In genomic region chr17:14300628-14301278, GRCh38 we compare ENCODE assay signal across 1 cellular context.
TF ChIP-seq lines count a peak whose summit lies in the region.

Gene HS3ST3B1 (plus strand): TSS chr17:14301081. CDS start chr17:14301519, 438 bp downstream.

TF ChIP-seq in K562, 482 proteins besides CTCF, POLR2A, EP300 and RAD21 (continued from another document and continues in another):
- TF ChIP-seq, protein P1, sequence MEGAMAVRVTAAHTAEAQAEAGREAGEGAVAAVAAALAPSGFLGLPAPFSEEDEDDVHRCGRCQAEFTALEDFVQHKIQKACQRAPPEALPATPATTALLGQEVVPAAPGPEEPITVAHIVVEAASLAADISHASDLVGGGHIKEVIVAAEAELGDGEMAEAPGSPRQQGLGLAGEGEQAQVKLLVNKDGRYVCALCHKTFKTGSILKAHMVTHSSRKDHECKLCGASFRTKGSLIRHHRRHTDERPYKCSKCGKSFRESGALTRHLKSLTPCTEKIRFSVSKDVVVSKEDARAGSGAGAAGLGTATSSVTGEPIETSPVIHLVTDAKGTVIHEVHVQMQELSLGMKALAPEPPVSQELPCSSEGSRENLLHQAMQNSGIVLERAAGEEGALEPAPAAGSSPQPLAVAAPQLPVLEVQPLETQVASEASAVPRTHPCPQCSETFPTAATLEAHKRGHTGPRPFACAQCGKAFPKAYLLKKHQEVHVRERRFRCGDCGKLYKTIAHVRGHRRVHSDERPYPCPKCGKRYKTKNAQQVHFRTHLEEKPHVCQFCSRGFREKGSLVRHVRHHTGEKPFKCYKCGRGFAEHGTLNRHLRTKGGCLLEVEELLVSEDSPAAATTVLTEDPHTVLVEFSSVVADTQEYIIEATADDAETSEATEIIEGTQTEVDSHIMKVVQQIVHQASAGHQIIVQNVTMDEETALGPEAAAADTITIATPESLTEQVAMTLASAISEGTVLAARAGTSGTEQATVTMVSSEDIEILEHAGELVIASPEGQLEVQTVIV (CRISPR knock-in tag; IDR thresholded peaks at IDR 0.05; ENCODE audit: borderline replicate concordance), result no peak
- TF ChIP-seq ZNF551 (CRISPR knock-in tag; IDR thresholded peaks at IDR 0.05), result no peak
- no peak for TF ChIP-seq MEF2A (IDR thresholded peaks at IDR 0.05; ENCODE audit: control insufficient read depth, low read depth, low read length)
- TF ChIP-seq NFIX (CRISPR knock-in tag; IDR thresholded peaks at IDR 0.05; ENCODE audit: low read depth), result no peak
- no peak for TF ChIP-seq RUNX1 (IDR thresholded peaks at IDR 0.05; ENCODE audit: low read depth)
- TF ChIP-seq ZFP91 (CRISPR knock-in tag; IDR thresholded peaks at IDR 0.05), result no peak
- no peak for TF ChIP-seq CBFA2T2 (conservative IDR thresholded peaks at IDR 0.05)
- no peak for TF ChIP-seq HDAC8 (tag; IDR thresholded peaks at IDR 0.05)
- no peak for TF ChIP-seq THAP7 (CRISPR knock-in tag; IDR thresholded peaks at IDR 0.05)
- TF ChIP-seq, protein P2, sequence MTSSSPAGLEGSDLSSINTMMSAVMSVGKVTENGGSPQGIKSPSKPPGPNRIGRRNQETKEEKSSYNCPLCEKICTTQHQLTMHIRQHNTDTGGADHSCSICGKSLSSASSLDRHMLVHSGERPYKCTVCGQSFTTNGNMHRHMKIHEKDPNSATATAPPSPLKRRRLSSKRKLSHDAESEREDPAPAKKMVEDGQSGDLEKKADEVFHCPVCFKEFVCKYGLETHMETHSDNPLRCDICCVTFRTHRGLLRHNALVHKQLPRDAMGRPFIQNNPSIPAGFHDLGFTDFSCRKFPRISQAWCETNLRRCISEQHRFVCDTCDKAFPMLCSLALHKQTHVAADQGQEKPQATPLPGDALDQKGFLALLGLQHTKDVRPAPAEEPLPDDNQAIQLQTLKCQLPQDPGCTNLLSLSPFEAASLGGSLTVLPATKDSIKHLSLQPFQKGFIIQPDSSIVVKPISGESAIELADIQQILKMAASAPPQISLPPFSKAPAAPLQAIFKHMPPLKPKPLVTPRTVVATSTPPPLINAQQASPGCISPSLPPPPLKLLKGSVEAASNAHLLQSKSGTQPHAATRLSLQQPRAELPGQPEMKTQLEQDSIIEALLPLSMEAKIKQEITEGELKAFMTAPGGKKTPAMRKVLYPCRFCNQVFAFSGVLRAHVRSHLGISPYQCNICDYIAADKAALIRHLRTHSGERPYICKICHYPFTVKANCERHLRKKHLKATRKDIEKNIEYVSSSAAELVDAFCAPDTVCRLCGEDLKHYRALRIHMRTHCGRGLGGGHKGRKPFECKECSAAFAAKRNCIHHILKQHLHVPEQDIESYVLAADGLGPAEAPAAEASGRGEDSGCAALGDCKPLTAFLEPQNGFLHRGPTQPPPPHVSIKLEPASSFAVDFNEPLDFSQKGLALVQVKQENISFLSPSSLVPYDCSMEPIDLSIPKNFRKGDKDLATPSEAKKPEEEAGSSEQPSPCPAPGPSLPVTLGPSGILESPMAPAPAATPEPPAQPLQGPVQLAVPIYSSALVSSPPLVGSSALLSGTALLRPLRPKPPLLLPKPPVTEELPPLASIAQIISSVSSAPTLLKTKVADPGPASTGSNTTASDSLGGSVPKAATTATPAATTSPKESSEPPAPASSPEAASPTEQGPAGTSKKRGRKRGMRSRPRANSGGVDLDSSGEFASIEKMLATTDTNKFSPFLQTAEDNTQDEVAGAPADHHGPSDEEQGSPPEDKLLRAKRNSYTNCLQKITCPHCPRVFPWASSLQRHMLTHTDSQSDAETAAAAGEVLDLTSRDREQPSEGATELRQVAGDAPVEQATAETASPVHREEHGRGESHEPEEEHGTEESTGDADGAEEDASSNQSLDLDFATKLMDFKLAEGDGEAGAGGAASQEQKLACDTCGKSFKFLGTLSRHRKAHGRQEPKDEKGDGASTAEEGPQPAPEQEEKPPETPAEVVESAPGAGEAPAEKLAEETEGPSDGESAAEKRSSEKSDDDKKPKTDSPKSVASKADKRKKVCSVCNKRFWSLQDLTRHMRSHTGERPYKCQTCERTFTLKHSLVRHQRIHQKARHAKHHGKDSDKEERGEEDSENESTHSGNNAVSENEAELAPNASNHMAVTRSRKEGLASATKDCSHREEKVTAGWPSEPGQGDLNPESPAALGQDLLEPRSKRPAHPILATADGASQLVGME (CRISPR knock-in tag; IDR thresholded peaks at IDR 0.05), result no peak
- TF ChIP-seq POLR2H (tag; IDR thresholded peaks at IDR 0.05; ENCODE audit: low read depth), result peak; percentile 43; the same call in 1 of the 2 replicates
- TF ChIP-seq YY1 (IDR thresholded peaks at IDR 0.05; ENCODE audit: borderline replicate concordance in 1 of 3, control insufficient read depth in 1 of 3, extremely low read depth in 1 of 3, insufficient read depth in 3 of 3, insufficient read length in 1 of 3, insufficient replicate concordance in 2 of 3, low read depth in 1 of 3, low read length in 2 of 3), result peak in 1 of 3 experiments; percentile 5
- TF ChIP-seq ZNF511 (CRISPR knock-in tag; IDR thresholded peaks at IDR 0.05), result no peak
- TF ChIP-seq, protein P3, sequence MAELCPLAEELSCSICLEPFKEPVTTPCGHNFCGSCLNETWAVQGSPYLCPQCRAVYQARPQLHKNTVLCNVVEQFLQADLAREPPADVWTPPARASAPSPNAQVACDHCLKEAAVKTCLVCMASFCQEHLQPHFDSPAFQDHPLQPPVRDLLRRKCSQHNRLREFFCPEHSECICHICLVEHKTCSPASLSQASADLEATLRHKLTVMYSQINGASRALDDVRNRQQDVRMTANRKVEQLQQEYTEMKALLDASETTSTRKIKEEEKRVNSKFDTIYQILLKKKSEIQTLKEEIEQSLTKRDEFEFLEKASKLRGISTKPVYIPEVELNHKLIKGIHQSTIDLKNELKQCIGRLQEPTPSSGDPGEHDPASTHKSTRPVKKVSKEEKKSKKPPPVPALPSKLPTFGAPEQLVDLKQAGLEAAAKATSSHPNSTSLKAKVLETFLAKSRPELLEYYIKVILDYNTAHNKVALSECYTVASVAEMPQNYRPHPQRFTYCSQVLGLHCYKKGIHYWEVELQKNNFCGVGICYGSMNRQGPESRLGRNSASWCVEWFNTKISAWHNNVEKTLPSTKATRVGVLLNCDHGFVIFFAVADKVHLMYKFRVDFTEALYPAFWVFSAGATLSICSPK (IDR thresholded peaks at IDR 0.05; ENCODE audit: borderline replicate concordance), result no peak
- TF ChIP-seq, protein P4, sequence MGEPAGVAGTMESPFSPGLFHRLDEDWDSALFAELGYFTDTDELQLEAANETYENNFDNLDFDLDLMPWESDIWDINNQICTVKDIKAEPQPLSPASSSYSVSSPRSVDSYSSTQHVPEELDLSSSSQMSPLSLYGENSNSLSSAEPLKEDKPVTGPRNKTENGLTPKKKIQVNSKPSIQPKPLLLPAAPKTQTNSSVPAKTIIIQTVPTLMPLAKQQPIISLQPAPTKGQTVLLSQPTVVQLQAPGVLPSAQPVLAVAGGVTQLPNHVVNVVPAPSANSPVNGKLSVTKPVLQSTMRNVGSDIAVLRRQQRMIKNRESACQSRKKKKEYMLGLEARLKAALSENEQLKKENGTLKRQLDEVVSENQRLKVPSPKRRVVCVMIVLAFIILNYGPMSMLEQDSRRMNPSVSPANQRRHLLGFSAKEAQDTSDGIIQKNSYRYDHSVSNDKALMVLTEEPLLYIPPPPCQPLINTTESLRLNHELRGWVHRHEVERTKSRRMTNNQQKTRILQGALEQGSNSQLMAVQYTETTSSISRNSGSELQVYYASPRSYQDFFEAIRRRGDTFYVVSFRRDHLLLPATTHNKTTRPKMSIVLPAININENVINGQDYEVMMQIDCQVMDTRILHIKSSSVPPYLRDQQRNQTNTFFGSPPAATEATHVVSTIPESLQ (CRISPR knock-in tag; IDR thresholded peaks at IDR 0.05), result no peak
- TF ChIP-seq HEY1 (CRISPR knock-in tag; IDR thresholded peaks at IDR 0.05; ENCODE audit: borderline replicate concordance), result no peak
- TF ChIP-seq, protein P5, sequence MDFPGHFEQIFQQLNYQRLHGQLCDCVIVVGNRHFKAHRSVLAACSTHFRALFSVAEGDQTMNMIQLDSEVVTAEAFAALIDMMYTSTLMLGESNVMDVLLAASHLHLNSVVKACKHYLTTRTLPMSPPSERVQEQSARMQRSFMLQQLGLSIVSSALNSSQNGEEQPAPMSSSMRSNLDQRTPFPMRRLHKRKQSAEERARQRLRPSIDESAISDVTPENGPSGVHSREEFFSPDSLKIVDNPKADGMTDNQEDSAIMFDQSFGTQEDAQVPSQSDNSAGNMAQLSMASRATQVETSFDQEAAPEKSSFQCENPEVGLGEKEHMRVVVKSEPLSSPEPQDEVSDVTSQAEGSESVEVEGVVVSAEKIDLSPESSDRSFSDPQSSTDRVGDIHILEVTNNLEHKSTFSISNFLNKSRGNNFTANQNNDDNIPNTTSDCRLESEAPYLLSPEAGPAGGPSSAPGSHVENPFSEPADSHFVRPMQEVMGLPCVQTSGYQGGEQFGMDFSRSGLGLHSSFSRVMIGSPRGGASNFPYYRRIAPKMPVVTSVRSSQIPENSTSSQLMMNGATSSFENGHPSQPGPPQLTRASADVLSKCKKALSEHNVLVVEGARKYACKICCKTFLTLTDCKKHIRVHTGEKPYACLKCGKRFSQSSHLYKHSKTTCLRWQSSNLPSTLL (IDR thresholded peaks at IDR 0.05), result no peak
- TF ChIP-seq PRMT5 (CRISPR knock-in tag; IDR thresholded peaks at IDR 0.05), result no peak
- peak; percentile 13; the same call in 1 of the 2 replicates for TF ChIP-seq BCOR (IDR thresholded peaks at IDR 0.05)
- no peak for TF ChIP-seq SAP30 (IDR thresholded peaks at IDR 0.05; ENCODE audit: borderline replicate concordance, insufficient read depth, low read depth, low read length, poor library complexity, severe bottlenecking)
- no peak for TF ChIP-seq ZNF778 (CRISPR knock-in tag; IDR thresholded peaks at IDR 0.05)
- TF ChIP-seq ZC3H4 (CRISPR knock-in tag; IDR thresholded peaks at IDR 0.05; ENCODE audit: borderline replicate concordance), result no peak
- TF ChIP-seq, protein P6, sequence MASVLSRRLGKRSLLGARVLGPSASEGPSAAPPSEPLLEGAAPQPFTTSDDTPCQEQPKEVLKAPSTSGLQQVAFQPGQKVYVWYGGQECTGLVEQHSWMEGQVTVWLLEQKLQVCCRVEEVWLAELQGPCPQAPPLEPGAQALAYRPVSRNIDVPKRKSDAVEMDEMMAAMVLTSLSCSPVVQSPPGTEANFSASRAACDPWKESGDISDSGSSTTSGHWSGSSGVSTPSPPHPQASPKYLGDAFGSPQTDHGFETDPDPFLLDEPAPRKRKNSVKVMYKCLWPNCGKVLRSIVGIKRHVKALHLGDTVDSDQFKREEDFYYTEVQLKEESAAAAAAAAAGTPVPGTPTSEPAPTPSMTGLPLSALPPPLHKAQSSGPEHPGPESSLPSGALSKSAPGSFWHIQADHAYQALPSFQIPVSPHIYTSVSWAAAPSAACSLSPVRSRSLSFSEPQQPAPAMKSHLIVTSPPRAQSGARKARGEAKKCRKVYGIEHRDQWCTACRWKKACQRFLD (CRISPR knock-in tag; IDR thresholded peaks at IDR 0.05), result no peak
- TF ChIP-seq ZNF253 (CRISPR knock-in tag; conservative IDR thresholded peaks at IDR 0.05), result no peak
